15 cellular contexts compared by ENCODE assay signal in genomic region chr7:73429218-73429617, GRCh38. TPM values are rescaled to one million over a fixed set of nuclear protein-coding genes. Genes with fewer than 3 reads are reported as not detected.
DNase-seq lines count a peak whose midpoint lies in the region; ATAC-seq and TF ChIP-seq lines count a peak whose summit lies in the region.
"Had no signal": no experiment of that assay in that cellular context is flagged by ENCODE, and none has a peak within 500 bp of the region (broad histone marks: within the 10 kb centered on the region; RNA-seq: fewer than 3 reads in every experiment).

No MANE protein-coding gene starts in this region.

- no peak overlapping the region for H3K27ac Mint-ChIP-seq in glutamatergic neuron (ENCODE audit: unreplicated experiment)
- H3K27ac Mint-ChIP-seq: activated CD8-positive, alpha-beta T cell treated with anti-CD3 and anti-CD28 coated beads, Interleukin-2, amount 10 ng/mL, durations not matched to agents 7 days and 5 days had no signal

- no peaks in the 10 kb centered on the region for H3K9me3 ChIP-seq in BLaER1
- H3K9me3 ChIP-seq: testis had no signal

- no peaks in the 10 kb centered on the region for H4K20me1 ChIP-seq in BLaER1

- no peak overlapping the region for H3K4me3 Mint-ChIP-seq in glutamatergic neuron (ENCODE audit: unreplicated experiment)
- H3K4me3 Mint-ChIP-seq: activated CD8-positive, alpha-beta T cell treated with anti-CD3 and anti-CD28 coated beads, Interleukin-2, amount 10 ng/mL, durations not matched to agents 7 days and 5 days had no signal

- peak overlapping the region; percentile 27; the same call in 1 of the 2 replicates for H3K4me2 ChIP-seq in BLaER1

- TF ChIP-seq CTCF in glutamatergic neuron (IDR thresholded peaks at IDR 0.05; ENCODE audit: partially characterized antibody, unreplicated experiment): no peak

- no peaks in the 10 kb centered on the region for H3K36me3 Mint-ChIP-seq in glutamatergic neuron (ENCODE audit: unreplicated experiment)

- ATAC-seq in HG03159 (IDR thresholded peaks at IDR 0.05; ENCODE audit: unreplicated experiment): no peak
- ATAC-seq: activated CD8-positive, alpha-beta T cell treated with anti-CD3 and anti-CD28 coated beads, Interleukin-2, amount 10 ng/mL, durations not matched to agents 7 days and 5 days; gastroesophageal sphincter had no signal

- no peaks in the 10 kb centered on the region for H3K36me3 ChIP-seq in BLaER1
- H3K36me3 ChIP-seq: gastroesophageal sphincter had no signal

- no peaks in the 10 kb centered on the region for H3K4me1 Mint-ChIP-seq in glutamatergic neuron (ENCODE audit: low read depth, unreplicated experiment)

- peaks cover 2% of the 10 kb centered on the region for H3K9me3 Mint-ChIP-seq in glutamatergic neuron (ENCODE audit: unreplicated experiment)

- no peak overlapping the region for H3K27ac ChIP-seq in BLaER1
- H3K27ac ChIP-seq: gastroesophageal sphincter, testis had no signal

- DNase-seq in NCI-H1092 treated with DMSO at 0.1 percent for 48 hours (lab: John Stamatoyannopoulos, UW): peak; percentile 97
- DNase-seq in NCI-H524 (lab: John Stamatoyannopoulos, UW): peak; percentile 80 to 93
- peak; percentile 76 for DNase-seq in glutamatergic neuron
- no peak for DNase-seq in SIG-M5 treated with dmso at 0.1 percent for 504 hours (lab: John Stamatoyannopoulos, UW; ENCODE audit: unreplicated experiment)
- no peak for DNase-seq in OCI-M1 (lab: John Stamatoyannopoulos, UW)
- DNase-seq in NAMALWA (ENCODE audit: low spot score): no peak
- DNase-seq: activated CD8-positive, alpha-beta T cell treated with anti-CD3 and anti-CD28 coated beads, Interleukin-2, amount 10 ng/mL, durations not matched to agents 7 days and 5 days; activated naive CD4-positive, alpha-beta T cell treated with anti-CD3 and anti-CD28 coated beads, Interleukin-2, amount 50 U/mL, for 16 hours; cortex of kidney; testis had no signal

- peaks cover 22% of the 10 kb centered on the region for H3K4me1 ChIP-seq in BLaER1

- H3K27me3 Mint-ChIP-seq in glutamatergic neuron (ENCODE audit: unreplicated experiment): peaks cover 2% of the 10 kb centered on the region

- 0 out of 2 replicates have a peak, but pooled peaks cover 4% of the 10 kb centered on the region for H3K27me3 ChIP-seq in BLaER1
- H3K27me3 ChIP-seq: testis had no signal

- H3K4me3 ChIP-seq in BLaER1: no peak overlapping the region
- H3K4me3 ChIP-seq: gastroesophageal sphincter, testis had no signal

- H3K9ac ChIP-seq in BLaER1: no peak overlapping the region

RNA-seq across cellular contexts. Expression of gene FZD9, which starts 4.4 kb away (rescaled TPM):
- 0.81 TPM for total RNA-seq in glutamatergic neuron (ENCODE audit: unreplicated experiment)
- total RNA-seq: HT-29; T-helper 1 cell treated with Interleukin-12 subunit alpha and Interleukin-12 subunit beta and Interleukin-4 antibody, amounts not matched to agents 30 ng/mL and 1 ng/mL, for 36 hours had no signal

Comparison
In these comparisons a context has a peak if more than half of its experiments do, and no peak if none do; other contexts are left out.
1. DNase-seq: peak in NCI-H1092 treated with DMSO at 0.1 percent for 48 hours (single experiment), NCI-H524 (2 of 2) and glutamatergic neuron (single experiment); none in SIG-M5 treated with dmso at 0.1 percent for 504 hours (single experiment), OCI-M1 (single experiment) and NAMALWA (single experiment).